In genomic region chr2:133568598-133568997, GRCh38 we compare ENCODE assay signal across 1 cellular context.
TF ChIP-seq lines count a peak whose summit lies in the region.

No MANE protein-coding gene starts in this region.

TF ChIP-seq in endothelial cell of umbilical vein, 7 proteins besides CTCF, POLR2A, EP300 and RAD21 (continued from another document):
- TF ChIP-seq, protein P1, sequence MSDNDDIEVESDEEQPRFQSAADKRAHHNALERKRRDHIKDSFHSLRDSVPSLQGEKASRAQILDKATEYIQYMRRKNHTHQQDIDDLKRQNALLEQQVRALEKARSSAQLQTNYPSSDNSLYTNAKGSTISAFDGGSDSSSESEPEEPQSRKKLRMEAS (IDR thresholded peaks at IDR 0.05; ENCODE audit: insufficient read depth, insufficient read length) = no peak
- TF ChIP-seq MYC (IDR thresholded peaks at IDR 0.05; ENCODE audit: low read depth, low read length) (no peak), JUN (IDR thresholded peaks at IDR 0.05; ENCODE audit: borderline replicate concordance, insufficient read depth, insufficient read length, low read depth) (no peak)
